ENCODE assay signal across 12 cellular contexts in the genomic region with DNA sequence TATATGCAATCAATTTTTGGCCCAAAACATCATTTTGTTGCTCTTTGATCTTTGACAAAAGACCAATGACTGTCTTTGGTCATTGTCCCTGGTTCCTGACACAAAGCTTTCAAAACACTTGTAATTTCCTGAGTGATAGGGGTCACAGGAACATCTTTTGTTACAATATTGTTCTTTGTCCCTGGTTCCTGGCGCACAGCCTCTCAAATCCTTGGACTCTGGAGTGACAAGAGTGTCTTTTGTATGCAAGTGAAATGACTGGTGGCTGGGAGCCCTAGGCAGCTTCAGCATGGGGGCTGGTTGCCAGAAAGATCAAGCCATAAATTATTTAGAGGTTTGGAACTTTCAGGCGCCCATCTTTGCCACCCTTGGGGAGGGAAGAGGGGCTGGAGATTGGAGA. TPM values are rescaled to one million over a fixed set of nuclear protein-coding genes. Genes with fewer than 3 reads are reported as not detected.
DNase-seq lines count a peak whose midpoint lies in the region; TF ChIP-seq lines count a peak whose summit lies in the region.
"Had no signal": no experiment of that assay in that cellular context is flagged by ENCODE, and none has a peak within 500 bp of the region (broad histone marks: within the 10 kb centered on the region; RNA-seq: fewer than 3 reads in every experiment).

No MANE protein-coding gene starts in this region.

- no peaks in the 10 kb centered on the region for H3K9me3 ChIP-seq in Peyer's patch

- no peak for TF ChIP-seq POLR2A in Peyer's patch (IDR thresholded peaks at IDR 0.05)

- no peak overlapping the region for H3K4me3 ChIP-seq in Peyer's patch

- DNase-seq in NCI-H2029 (lab: John Stamatoyannopoulos, UW): peak; percentile 58
- DNase-seq in amygdala (lab: John Stamatoyannopoulos, UW): peak in 32 of 56 donors; percentile 3 to 65 (median 26)
- DNase-seq in hypothalamus (lab: John Stamatoyannopoulos, UW): peak in 27 of 51 donors; percentile 4 to 66 (median 34)
- DNase-seq in substantia nigra (lab: John Stamatoyannopoulos, UW): peak in 42 of 49 donors; percentile 3 to 75 (median 31)
- DNase-seq in Peyer's patch: no peak
- no peak for DNase-seq in COLO668 (lab: John Stamatoyannopoulos, UW; ENCODE audit: unreplicated experiment)
- no peak for DNase-seq in NCI-H1694 (lab: John Stamatoyannopoulos, UW)
- DNase-seq: Caco-2, HFFc6, Kasumi-1, MM.1S, NCI-H1092 treated with DMSO at 0.1 percent for 48 hours had no signal

- H3K27ac ChIP-seq in substantia nigra (ENCODE audit: low read depth, low read length, poor library complexity, severe bottlenecking) (peak overlapping the region; percentile 22), Peyer's patch (no peak overlapping the region)

- no peak for TF ChIP-seq CTCF in Peyer's patch (IDR thresholded peaks at IDR 0.05)

- no peaks in the 10 kb centered on the region for H3K27me3 ChIP-seq in Peyer's patch

- H3K4me1 ChIP-seq in Peyer's patch: no peaks in the 10 kb centered on the region
- H3K4me1 ChIP-seq: Caco-2 had no signal

- H3K36me3 ChIP-seq in Peyer's patch: no peaks in the 10 kb centered on the region

RNA-seq across cellular contexts. Expression of a gene that starts 53.9 kb away (rescaled TPM):
- total RNA-seq in Peyer's patch: 1 to 10 TPM in 1 of 4 donors, under 1 TPM in 3; under 0.01 to 1.7 (median 0.28) TPM

Comparison
In these comparisons a context has a peak if more than half of its experiments do, and no peak if none do; other contexts are left out.
1. DNase-seq: peak in NCI-H2029 (single experiment), amygdala (32 of 56), hypothalamus (27 of 51) and substantia nigra (42 of 49); none in Peyer's patch (0 of 3), COLO668 (single experiment) and NCI-H1694 (single experiment).